Comparison of ENCODE assay signal across 9 cellular contexts in the genomic region with DNA sequence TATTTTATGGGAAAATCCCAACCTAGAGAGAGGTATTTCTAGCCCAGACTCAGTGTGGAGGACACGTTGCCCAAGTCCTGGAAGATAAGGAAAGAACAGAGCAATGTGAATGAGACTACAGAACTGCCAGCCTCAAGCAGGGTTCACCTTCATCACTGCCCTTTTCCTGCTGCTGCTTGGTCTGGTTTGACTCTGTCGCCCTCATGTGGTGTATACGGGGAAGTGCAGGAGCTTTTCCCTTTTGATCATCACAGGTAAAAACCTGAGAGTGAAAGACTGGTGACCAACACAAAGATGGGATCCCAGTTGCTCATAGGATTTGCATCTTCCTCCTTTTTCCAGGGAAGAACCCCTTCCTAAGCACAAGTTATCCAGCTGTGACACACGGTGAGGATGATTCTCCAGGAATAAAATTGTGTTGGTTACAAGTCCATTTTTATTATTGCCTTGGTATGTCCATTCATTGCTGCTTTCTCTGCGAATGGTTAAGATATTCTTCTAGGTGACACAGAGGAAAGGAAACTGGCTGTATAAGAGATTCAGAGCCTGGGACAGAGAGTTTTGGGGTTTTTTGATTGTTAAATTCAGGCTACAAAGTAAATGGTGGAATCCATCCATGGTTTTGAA.
A peak's percentile ranks its signal among the peaks of the same experiment; 100 is the strongest.
DNase-seq lines count a peak whose midpoint lies in the region; ATAC-seq and TF ChIP-seq lines count a peak whose summit lies in the region.
"Had no signal": no experiment of that assay in that cellular context is flagged by ENCODE, and none has a peak within 500 bp of the region (broad histone marks: within the 10 kb centered on the region; RNA-seq: fewer than 3 reads in every experiment).

No MANE protein-coding gene starts in this region.

- no peak overlapping the region for H3K18ac ChIP-seq in neuronal stem cell (ENCODE audit: low read length)

- no peak overlapping the region for H4K8ac ChIP-seq in neuronal stem cell (ENCODE audit: low read depth, low read length)

- TF ChIP-seq CTCF in OCI-LY7 (conservative IDR thresholded peaks at IDR 0.05; ENCODE audit: low read length): peak; percentile 97
- peak; percentile 42 to 81 (median 58) for TF ChIP-seq CTCF in vagina (IDR thresholded peaks at IDR 0.05)

- WGBS in neuronal stem cell (ENCODE audit: extremely low coverage in 2 of 2, insufficient read length in 2 of 2, insufficient replicate concordance in 1 of 2), 2 donors: no CpG with 5 or more reads among the region's 5 CpGs

- H2BK120ac ChIP-seq in neuronal stem cell (ENCODE audit: low read depth, low read length): no peak overlapping the region

- no peak overlapping the region for H2BK15ac ChIP-seq in neuronal stem cell (ENCODE audit: low read length)

- H3K79me1 ChIP-seq in neuronal stem cell (ENCODE audit: low read depth, low read length): no peaks in the 10 kb centered on the region

- H2BK12ac ChIP-seq in neuronal stem cell (ENCODE audit: low read length): no peak overlapping the region

- H3K4me3 Mint-ChIP-seq in activated T-cell treated with anti-CD3 and anti-CD28 coated beads, Interleukin-2, amount 50 U/mL, for 4 hours: no peak overlapping the region

- H3K79me2 ChIP-seq in OCI-LY7 (ENCODE audit: insufficient read depth, low read depth, low read length): no peaks in the 10 kb centered on the region

- H3K4me2 ChIP-seq in OCI-LY7 (ENCODE audit: low read length) (no peak overlapping the region), neuronal stem cell (ENCODE audit: insufficient read depth, low read length, poor library complexity, severe bottlenecking) (no peak overlapping the region)

- no peak overlapping the region for H2BK5ac ChIP-seq in neuronal stem cell (ENCODE audit: low read length)

- H3K27me3 Mint-ChIP-seq in activated T-cell treated with anti-CD3 and anti-CD28 coated beads, Interleukin-2, amount 50 U/mL, for 4 hours (ENCODE audit: low read depth): peaks cover 2% of the 10 kb centered on the region

- no peak overlapping the region for H3K4ac ChIP-seq in neuronal stem cell (ENCODE audit: low read length)

- no peak overlapping the region for H3K27ac ChIP-seq in OCI-LY7 (ENCODE audit: low read depth, low read length, poor library complexity, severe bottlenecking)
- H3K27ac ChIP-seq in neuronal stem cell (replicated peaks; ENCODE audit: low read length): no peak overlapping the region
- no peak overlapping the region for H3K27ac ChIP-seq in vagina
- H3K27ac ChIP-seq: SK-N-MC had no signal

- H3K4me1 ChIP-seq in OCI-LY7 (ENCODE audit: insufficient read depth, low read length, poor library complexity, severe bottlenecking) (peaks cover 30% of the 10 kb centered on the region), neuronal stem cell (ENCODE audit: control insufficient read depth in 2 of 2, insufficient read depth in 1 of 2, low read depth in 1 of 2, low read length in 2 of 2) (peaks cover 0 to 3% of the 10 kb centered on the region in 2 donors), vagina (peaks cover 8% of the 10 kb centered on the region)

- no peak overlapping the region for H2AK5ac ChIP-seq in neuronal stem cell (ENCODE audit: low read depth, low read length)

- no peaks in the 10 kb centered on the region for H3K9me2 ChIP-seq in OCI-LY7 (ENCODE audit: insufficient read depth, low read length)

- H3K27me3 ChIP-seq in neuronal stem cell (ENCODE audit: control insufficient read depth in 3 of 3, insufficient read depth in 3 of 3, low read depth in 1 of 3, low read length in 3 of 3): peaks cover 0 to 16% (median 0%) of the 10 kb centered on the region in 3 experiments
- H3K27me3 ChIP-seq in vagina: no peaks in the 10 kb centered on the region

- peak; percentile 67 to 68 for ATAC-seq in activated T-cell treated with anti-CD3 and anti-CD28 coated beads, Interleukin-2, amount 50 U/mL, for 4 hours
- ATAC-seq in HG03571 (IDR thresholded peaks at IDR 0.05; ENCODE audit: unreplicated experiment): no peak

- DNase-seq in DMS114 treated with DMSO at 0.1 percent for 48 hours (lab: John Stamatoyannopoulos, UW; ENCODE audit: unreplicated experiment) (peak; percentile 51), KG1 (lab: John Stamatoyannopoulos, UW) (peak; percentile 66), OCI-LY7 (ENCODE audit: low spot score) (peak; percentile 81), fibroblast of the conjunctiva (ENCODE audit: low read depth) (peak; percentile 35), neuronal stem cell (ENCODE audit: low spot score) (peak; percentile 48), vagina (ENCODE audit: extremely low spot score in 2 of 2) (no peak)
- peak; percentile 42 for DNase-seq in activated T-cell treated with anti-CD3 and anti-CD28 coated beads, Interleukin-2, amount 50 U/mL, for 4 hours

- H3K4me1 Mint-ChIP-seq in activated T-cell treated with anti-CD3 and anti-CD28 coated beads, Interleukin-2, amount 50 U/mL, for 4 hours (ENCODE audit: low read depth): peaks cover 64% of the 10 kb centered on the region

- H3K36me3 Mint-ChIP-seq in activated T-cell treated with anti-CD3 and anti-CD28 coated beads, Interleukin-2, amount 50 U/mL, for 4 hours (ENCODE audit: insufficient read depth): no peaks in the 10 kb centered on the region

- H3K23ac ChIP-seq in neuronal stem cell (ENCODE audit: low read depth, low read length, poor library complexity): no peak overlapping the region

- no peak for TF ChIP-seq POLR2A in vagina (IDR thresholded peaks at IDR 0.05)

- no peak overlapping the region for H3K9ac ChIP-seq in neuronal stem cell (ENCODE audit: low read depth, low read length, poor library complexity)

- peaks cover 3% of the 10 kb centered on the region; the same call in 1 of the 2 replicates for H3K9me3 ChIP-seq in OCI-LY7 (ENCODE audit: low read length)
- peaks cover 0 to 3% of the 10 kb centered on the region in 2 donors for H3K9me3 ChIP-seq in neuronal stem cell (replicated peaks in 1 of 2; ENCODE audit: control insufficient read depth in 2 of 2, insufficient read depth in 1 of 2, low read depth in 1 of 2, low read length in 2 of 2)
- no peaks in the 10 kb centered on the region for H3K9me3 ChIP-seq in vagina

- H3K4me3 ChIP-seq in OCI-LY7 (ENCODE audit: low read depth, low read length, poor library complexity, severe bottlenecking) (no peak overlapping the region), neuronal stem cell (ENCODE audit: low read length in 2 of 2) (no peak overlapping the region), vagina (no peak overlapping the region)
- H3K4me3 ChIP-seq: SK-N-MC had no signal

- H4K20me1 ChIP-seq in OCI-LY7 (ENCODE audit: insufficient read depth, low read length): no peaks in the 10 kb centered on the region

- POLR2A ChIA-PET in OCI-LY7 (lab: Charles Lee): interaction anchor here (0.6 to 1.0 kb wide), 3 partner anchors 88 to 221 kb away, joined by 3 read pairs; no protein-coding TSS in a partner anchor

- intact Hi-C loops in OCI-LY7 (cut with micrococcal nuclease; ENCODE audit: unreplicated experiment): loop anchor here (1.0 to 10.0 kb wide), 8 partner anchors 47 to 579 kb away; a partner anchor contains a TSS
- intact Hi-C loops in vagina (cut with DNase I): loop anchor here (5.0 kb wide), 2 partner anchors 151 to 166 kb away; no protein-coding TSS in a partner anchor

- no peak overlapping the region for H2AFZ ChIP-seq in OCI-LY7 (ENCODE audit: low read length)
- no peak overlapping the region for H2AFZ ChIP-seq in neuronal stem cell (ENCODE audit: low read length)

- CTCF ChIA-PET in OCI-LY7 (lab: Charles Lee; ENCODE audit: unreplicated experiment): interaction anchor here (1.4 to 1.7 kb wide), 2 partner anchors 18 to 46 kb away, joined by 5 to 6 read pairs; no protein-coding TSS in a partner anchor

- H3K9me3 Mint-ChIP-seq in activated T-cell treated with anti-CD3 and anti-CD28 coated beads, Interleukin-2, amount 50 U/mL, for 4 hours: no peaks in the 10 kb centered on the region

- H3K14ac ChIP-seq in neuronal stem cell (ENCODE audit: low read length): no peak overlapping the region

- no TSS peak for BruUV-seq in OCI-LY7 (replicated peaks; lab: Mats Ljungman, UMichigan)

- H3K36me3 ChIP-seq in OCI-LY7 (ENCODE audit: insufficient read depth, low read length): no peaks in the 10 kb centered on the region; the same call in 1 of the 2 replicates
- no peaks in the 10 kb centered on the region for H3K36me3 ChIP-seq in neuronal stem cell (replicated peaks in 1 of 2; ENCODE audit: control insufficient read depth in 2 of 2, insufficient read depth in 2 of 2, low read length in 2 of 2)
- no peaks in the 10 kb centered on the region for H3K36me3 ChIP-seq in vagina

- no peak overlapping the region for H4K91ac ChIP-seq in neuronal stem cell (ENCODE audit: low read depth, low read length, poor library complexity)

Comparison
In these comparisons a context has a peak if more than half of its experiments do, and no peak if none do; other contexts are left out.
1. DNase-seq: peak in DMS114 treated with DMSO at 0.1 percent for 48 hours (single experiment), KG1 (single experiment), OCI-LY7 (single experiment), activated T-cell treated with anti-CD3 and anti-CD28 coated beads, Interleukin-2, amount 50 U/mL, for 4 hours (single experiment), fibroblast of the conjunctiva (single experiment) and neuronal stem cell (single experiment); none in vagina (0 of 2).